In genomic region chr17:81576621-81577277, GRCh38 we compare ENCODE assay signal across 10 cellular contexts. TPM values are rescaled to one million over a fixed set of nuclear protein-coding genes. Genes with fewer than 3 reads are reported as not detected.
DNase-seq lines count a peak whose midpoint lies in the region; ATAC-seq, FAIRE-seq and TF ChIP-seq lines count a peak whose summit lies in the region.
"Had no signal": no experiment of that assay in that cellular context is flagged by ENCODE, and none has a peak within 500 bp of the region (broad histone marks: within the 10 kb centered on the region; RNA-seq: fewer than 3 reads in every experiment).

No MANE protein-coding gene starts in this region.

- no peaks in the 10 kb centered on the region for H3K9me3 ChIP-seq in right cardiac atrium (ENCODE audit: control insufficient read depth, low read length)
- no peaks in the 10 kb centered on the region for H3K9me3 ChIP-seq in adipocyte (ENCODE audit: control insufficient read depth, low read length)
- H3K9me3 ChIP-seq in kidney (ENCODE audit: control insufficient read depth in 1 of 2, low read length in 2 of 2): no peaks in the 10 kb centered on the region
- no peaks in the 10 kb centered on the region for H3K9me3 ChIP-seq in OCI-LY7 (ENCODE audit: low read length)

- POLR2A ChIA-PET in OCI-LY7 (lab: Charles Lee): no interaction called here

- H3K27me3 ChIP-seq in right cardiac atrium (ENCODE audit: control insufficient read depth, insufficient read depth): no peaks in the 10 kb centered on the region
- H3K27me3 ChIP-seq in adipocyte (replicated peaks; ENCODE audit: control insufficient read depth, insufficient read depth, low read length): no peaks in the 10 kb centered on the region

- ATAC-seq in right cardiac atrium (peak in 1 of 2 donors; percentile 27), left ventricle myocardium superior (no peak)

- FAIRE-seq in kidney (lab: Jason Lieb, UNC) (no peak), urothelium cell line (lab: Jason Lieb, UNC) (peak; percentile 92)
- FAIRE-seq: D721Med had no signal

- peaks cover 60% of the 10 kb centered on the region for H3K36me3 ChIP-seq in adipocyte (ENCODE audit: control insufficient read depth, insufficient read depth, low read length, severe bottlenecking)
- H3K36me3 ChIP-seq in kidney (ENCODE audit: control insufficient read depth in 1 of 2, insufficient read depth in 2 of 2, low read length in 2 of 2): peaks cover 14 to 22% of the 10 kb centered on the region in 2 donors
- peaks cover 69% of the 10 kb centered on the region for H3K36me3 ChIP-seq in OCI-LY7 (ENCODE audit: insufficient read depth, low read length)

- H4K20me1 ChIP-seq in OCI-LY7 (ENCODE audit: insufficient read depth, low read length): no peaks in the 10 kb centered on the region

- no peak overlapping the region for H3K27ac ChIP-seq in right cardiac atrium (ENCODE audit: low read length)
- no peak overlapping the region for H3K27ac ChIP-seq in kidney (ENCODE audit: low read depth in 2 of 2, low read length in 2 of 2)
- no peak overlapping the region for H3K27ac ChIP-seq in substantia nigra (ENCODE audit: low read depth, low read length, poor library complexity, severe bottlenecking)
- H3K27ac ChIP-seq in OCI-LY7 (ENCODE audit: low read depth, low read length, poor library complexity, severe bottlenecking): no peak overlapping the region

- intact Hi-C loops in right cardiac atrium (cut with DNase I) (no loop called here), left ventricle myocardium superior (cut with micrococcal nuclease) (no loop called here), kidney (cut with DNase I) (no loop called here), OCI-LY7 (cut with micrococcal nuclease; ENCODE audit: unreplicated experiment) (no loop called here)

- H2AFZ ChIP-seq in OCI-LY7 (ENCODE audit: low read length): no peak overlapping the region

- TF ChIP-seq CTCF in kidney (IDR thresholded peaks at IDR 0.05; ENCODE audit: borderline replicate concordance, extremely low read depth, insufficient read depth) (no peak), OCI-LY7 (conservative IDR thresholded peaks at IDR 0.05; ENCODE audit: low read length) (no peak)

- DNase-seq in right cardiac atrium (peak in 2 of 3 donors; percentile 47 to 51), left ventricle myocardium superior (no peak), adipocyte (ENCODE audit: low read depth) (peak; percentile 85), kidney (peak; percentile 67), urothelium cell line (ENCODE audit: low spot score) (peak; percentile 91), substantia nigra (lab: John Stamatoyannopoulos, UW) (no peak), OCI-LY7 (ENCODE audit: low spot score) (no peak)
- DNase-seq in activated naive CD4-positive, alpha-beta T cell treated with anti-CD3 and anti-CD28 coated beads, Interleukin-2, amount 50 U/mL, for 16 hours: no peak
- DNase-seq: glutamatergic neuron had no signal

- H3K9me2 ChIP-seq in OCI-LY7 (ENCODE audit: insufficient read depth, low read length): no peaks in the 10 kb centered on the region

- H3K9ac ChIP-seq in adipocyte (ENCODE audit: low read length) (peak overlapping the region; percentile 76), kidney (ENCODE audit: low read length in 2 of 2) (no peak overlapping the region)

- CTCF ChIA-PET in OCI-LY7 (lab: Charles Lee; ENCODE audit: unreplicated experiment): no interaction called here

- no TSS peak for BruUV-seq in OCI-LY7 (replicated peaks; lab: Mats Ljungman, UMichigan)

- WGBS in right cardiac atrium: 46% methylated on average over 16 of the region's 17 CpGs

- H3K4me1 ChIP-seq in right cardiac atrium (ENCODE audit: control insufficient read depth, insufficient read depth, low read length): peaks cover 3% of the 10 kb centered on the region
- H3K4me1 ChIP-seq in adipocyte (ENCODE audit: control insufficient read depth, insufficient read depth, low read length): peaks cover 47% of the 10 kb centered on the region
- H3K4me1 ChIP-seq in kidney (ENCODE audit: control insufficient read depth in 1 of 2, insufficient read depth in 1 of 2, low read depth in 1 of 2, low read length in 2 of 2): peaks cover 0 to 7% of the 10 kb centered on the region in 2 donors
- no peaks in the 10 kb centered on the region for H3K4me1 ChIP-seq in OCI-LY7 (ENCODE audit: insufficient read depth, low read length, poor library complexity, severe bottlenecking)

- no peaks in the 10 kb centered on the region for H3K79me2 ChIP-seq in OCI-LY7 (ENCODE audit: insufficient read depth, low read depth, low read length)

- H3K4me2 ChIP-seq in OCI-LY7 (ENCODE audit: low read length): no peak overlapping the region

- no peak overlapping the region for H3K4me3 ChIP-seq in right cardiac atrium (ENCODE audit: low read length)
- peak overlapping the region; percentile 61 for H3K4me3 ChIP-seq in adipocyte (ENCODE audit: low read length)
- H3K4me3 ChIP-seq in kidney (ENCODE audit: low read length in 2 of 2): no peak overlapping the region
- no peak overlapping the region for H3K4me3 ChIP-seq in OCI-LY7 (ENCODE audit: low read depth, low read length, poor library complexity, severe bottlenecking)

RNA-seq across cellular contexts. Expression of gene FAAP100, which starts 24.6 kb away (rescaled TPM):
- 10 to 100 TPM; 12.0 to 15.3 (median 13.5) TPM for total RNA-seq in right cardiac atrium
- 13.0 TPM for polyA plus RNA-seq in right cardiac atrium
- 15.4 TPM for total RNA-seq in left ventricle myocardium superior
- 28.6 TPM for total RNA-seq in kidney
- polyA plus RNA-seq in kidney (ENCODE audit: insufficient read depth, low read depth, low replicate concordance): 13.2 TPM
- 51.1 and 65.2 TPM in 2 replicates for total RNA-seq in OCI-LY7 (2014; rRNA removed; shearing (Covaris generic))
- 64.4 and 74.2 TPM in 2 replicates for total RNA-seq in OCI-LY7 (2022)

RNA-seq across cellular contexts. Expression of gene FSCN2, which starts 48.6 kb away (rescaled TPM):
- total RNA-seq in right cardiac atrium (under 1 TPM; 0.45 to 0.63 (median 0.53) TPM), left ventricle myocardium superior (0.50 TPM), kidney (3.8 TPM), OCI-LY7 (2022) (4.3 and 6.7 TPM in 2 replicates)
- polyA plus RNA-seq in right cardiac atrium (0.48 TPM), kidney (ENCODE audit: insufficient read depth, low read depth, low replicate concordance) (0.26 TPM)
- 1.3 and 1.6 TPM in 2 replicates for total RNA-seq in OCI-LY7 (2014; rRNA removed; shearing (Covaris generic))

Comparison
In these comparisons a context has a peak if more than half of its experiments do, and no peak if none do; other contexts are left out.
1. DNase-seq: peak in right cardiac atrium (2 of 3), adipocyte (single experiment), kidney (single experiment) and urothelium cell line (single experiment); none in left ventricle myocardium superior (single experiment), substantia nigra (0 of 49), OCI-LY7 (single experiment) and activated naive CD4-positive, alpha-beta T cell treated with anti-CD3 and anti-CD28 coated beads, Interleukin-2, amount 50 U/mL, for 16 hours (single experiment).